8 cellular contexts compared by ENCODE assay signal in the genomic region with DNA sequence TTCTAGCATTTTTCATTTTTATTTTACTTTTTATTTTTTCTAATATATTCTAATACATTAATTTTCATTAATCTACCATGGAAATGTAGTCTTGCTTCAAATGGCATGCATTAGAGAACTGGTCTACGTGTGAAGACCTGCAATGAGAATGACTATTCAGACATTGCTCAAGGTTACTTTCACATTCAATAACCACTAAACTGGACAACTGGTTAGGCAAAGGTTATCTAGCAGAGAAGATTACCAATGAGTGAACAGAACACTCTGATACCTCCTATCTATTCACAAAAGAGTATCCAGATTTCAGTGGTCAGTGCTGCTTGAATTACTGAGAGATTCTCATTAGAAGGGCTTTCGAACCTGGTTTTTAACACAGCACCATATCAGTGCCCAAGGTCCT.
"Had no signal": no experiment of that assay in that cellular context is flagged by ENCODE, and none has a peak within 500 bp of the region (broad histone marks: within the 10 kb centered on the region; RNA-seq: fewer than 3 reads in every experiment).

No MANE protein-coding gene starts in this region.

- H2AFZ ChIP-seq: GM23248 had no signal

- H3K4me3 ChIP-seq: GM23248 had no signal

- DNase-seq: GM23248, GOT3, H9, HCEC 1CT, IMR-90, KBM-7 had no signal

- FAIRE-seq: HTR-8/SVneo had no signal

- H3K4me2 ChIP-seq: KMS-11 had no signal

- H3K27ac ChIP-seq: GM23248, KMS-11 had no signal

- H3K9ac ChIP-seq: GM23248, KMS-11 had no signal
